9 cellular contexts compared by ENCODE assay signal in genomic region chr12:122889658-122890561, GRCh38. TPM values are rescaled to one million over a fixed set of nuclear protein-coding genes. Genes with fewer than 3 reads are reported as not detected.
DNase-seq lines count a peak whose midpoint lies in the region; TF ChIP-seq lines count a peak whose summit lies in the region.
"Had no signal": no experiment of that assay in that cellular context is flagged by ENCODE, and none has a peak within 500 bp of the region (broad histone marks: within the 10 kb centered on the region; RNA-seq: fewer than 3 reads in every experiment).

No MANE protein-coding gene starts in this region.

- no peak for TF ChIP-seq POLR2A in stomach (IDR thresholded peaks at IDR 0.05)

- H3K9me3 ChIP-seq in left ventricle myocardium inferior (replicated peaks) (no peaks in the 10 kb centered on the region), stomach (no peaks in the 10 kb centered on the region)
- H3K9me3 ChIP-seq: SJSA1 had no signal

- intact Hi-C loops in activated CD4-positive, alpha-beta memory T cell treated with anti-CD3 and anti-CD28 coated beads for 36 hours (cut with micrococcal nuclease), result loop anchor here (2.0 to 10.0 kb wide), 5 partner anchors 85 to 825 kb away; partner anchors contain the start of genes ATP6V0A2, MPHOSPH9, MTRFR and OGFOD2
- intact Hi-C loops in left ventricle myocardium inferior (cut with micrococcal nuclease) (no loop called here), stomach (cut with DNase I; ENCODE audit: low total_unique reads) (no loop called here)

- H3K27ac Mint-ChIP-seq in activated CD4-positive, alpha-beta memory T cell treated with anti-CD3 and anti-CD28 coated beads, Interleukin-2, amount 10 ng/mL, durations not matched to agents 7 days and 5 days, result peak overlapping the region; percentile 48
- H3K27ac Mint-ChIP-seq in activated CD4-positive, alpha-beta memory T cell treated with anti-CD3 and anti-CD28 coated beads for 36 hours, result no peak overlapping the region

- no peaks in the 10 kb centered on the region for H3K9me3 Mint-ChIP-seq in activated CD4-positive, alpha-beta memory T cell treated with anti-CD3 and anti-CD28 coated beads, Interleukin-2, amount 10 ng/mL, durations not matched to agents 7 days and 5 days
- no peaks in the 10 kb centered on the region for H3K9me3 Mint-ChIP-seq in activated CD4-positive, alpha-beta memory T cell treated with anti-CD3 and anti-CD28 coated beads for 36 hours

- peaks cover 13% of the 10 kb centered on the region for H3K36me3 Mint-ChIP-seq in activated CD4-positive, alpha-beta memory T cell treated with anti-CD3 and anti-CD28 coated beads, Interleukin-2, amount 10 ng/mL, durations not matched to agents 7 days and 5 days (ENCODE audit: low read depth)
- H3K36me3 Mint-ChIP-seq in activated CD4-positive, alpha-beta memory T cell treated with anti-CD3 and anti-CD28 coated beads for 36 hours, result no peaks in the 10 kb centered on the region

- H3K36me3 ChIP-seq in left ventricle myocardium inferior, result no peaks in the 10 kb centered on the region
- H3K36me3 ChIP-seq in stomach, result no peaks in the 10 kb centered on the region

- 61 to 70% (median 62%) methylated on average over 19 of the region's 19 CpGs for WGBS in stomach, 5 donors

- no peak for DNase-seq in activated CD4-positive, alpha-beta memory T cell treated with anti-CD3 and anti-CD28 coated beads, Interleukin-2, amount 10 ng/mL, durations not matched to agents 7 days and 5 days
- no peak for DNase-seq in activated CD4-positive, alpha-beta memory T cell treated with anti-CD3 and anti-CD28 coated beads for 36 hours
- DNase-seq in UCSD-AML1 (lab: John Stamatoyannopoulos, UW; ENCODE audit: unreplicated experiment) (peak; percentile 58), left ventricle myocardium inferior (no peak), stomach (no peak), NCI-H1436 (lab: John Stamatoyannopoulos, UW) (no peak), NCI-H2171 treated with DMSO at 0.1 percent for 48 hours (lab: John Stamatoyannopoulos, UW) (no peak), retina (no peak)

- H3K4me3 ChIP-seq in left ventricle myocardium inferior, result no peak overlapping the region
- H3K4me3 ChIP-seq in stomach, result peak overlapping the region in 1 of 4 donors; percentile 25
- H3K4me3 ChIP-seq: SJSA1 had no signal

- CTCF ChIA-PET in activated CD4-positive, alpha-beta memory T cell treated with anti-CD3 and anti-CD28 coated beads, Interleukin-2, amount 10 ng/mL, durations not matched to agents 7 days and 5 days (lab: Charles Lee), result interaction anchor here (2.4 kb wide), 1 partner anchor 8 kb away, joined by 11 read pairs; no protein-coding TSS in a partner anchor
- CTCF ChIA-PET in activated CD4-positive, alpha-beta memory T cell treated with anti-CD3 and anti-CD28 coated beads for 36 hours (lab: Charles Lee), result interaction anchor here (0.6 to 2.0 kb wide), 3 partner anchors 10 to 1906 kb away, joined by 3 to 6 read pairs (median 3); no protein-coding TSS in a partner anchor

- H3K27ac ChIP-seq in left ventricle myocardium inferior (replicated peaks) (peak overlapping the region; percentile 93), stomach (peak overlapping the region; percentile 81 to 99 (median 97))
- H3K27ac ChIP-seq: SJSA1 had no signal

- peaks cover 95% of the 10 kb centered on the region for H3K4me1 ChIP-seq in left ventricle myocardium inferior
- H3K4me1 ChIP-seq in stomach, result peaks cover 87 to 97% (median 92%) of the 10 kb centered on the region in 4 donors

- peak overlapping the region; percentile 26 for H3K4me3 Mint-ChIP-seq in activated CD4-positive, alpha-beta memory T cell treated with anti-CD3 and anti-CD28 coated beads, Interleukin-2, amount 10 ng/mL, durations not matched to agents 7 days and 5 days
- H3K4me3 Mint-ChIP-seq in activated CD4-positive, alpha-beta memory T cell treated with anti-CD3 and anti-CD28 coated beads for 36 hours, result no peak overlapping the region

- H3K27me3 ChIP-seq in left ventricle myocardium inferior (ENCODE audit: low read depth) (no peaks in the 10 kb centered on the region), stomach (no peaks in the 10 kb centered on the region)
- H3K27me3 ChIP-seq: SJSA1 had no signal

- POLR2A ChIA-PET in activated CD4-positive, alpha-beta memory T cell treated with anti-CD3 and anti-CD28 coated beads, Interleukin-2, amount 10 ng/mL, durations not matched to agents 7 days and 5 days (lab: Charles Lee), result interaction anchor here (1.6 to 11.5 kb wide), 7 partner anchors 9 to 343 kb away, joined by 4 to 136 read pairs (median 8); partner anchors contain the start of genes MPHOSPH9, MTRFR, OGFOD2 and VPS37B
- POLR2A ChIA-PET in activated CD4-positive, alpha-beta memory T cell treated with anti-CD3 and anti-CD28 coated beads for 36 hours (lab: Charles Lee), result interaction anchor here (0.6 kb wide), 1 partner anchor 494 kb away, joined by 3 read pairs; the partner anchor contains the start of gene KMT5A

- peaks cover 75% of the 10 kb centered on the region for H3K4me1 Mint-ChIP-seq in activated CD4-positive, alpha-beta memory T cell treated with anti-CD3 and anti-CD28 coated beads, Interleukin-2, amount 10 ng/mL, durations not matched to agents 7 days and 5 days
- peaks cover 78% of the 10 kb centered on the region for H3K4me1 Mint-ChIP-seq in activated CD4-positive, alpha-beta memory T cell treated with anti-CD3 and anti-CD28 coated beads for 36 hours (ENCODE audit: low read depth)

- H3K27me3 Mint-ChIP-seq in activated CD4-positive, alpha-beta memory T cell treated with anti-CD3 and anti-CD28 coated beads, Interleukin-2, amount 10 ng/mL, durations not matched to agents 7 days and 5 days, result no peaks in the 10 kb centered on the region
- peaks cover 3% of the 10 kb centered on the region for H3K27me3 Mint-ChIP-seq in activated CD4-positive, alpha-beta memory T cell treated with anti-CD3 and anti-CD28 coated beads for 36 hours

- no peak for TF ChIP-seq EP300 in stomach (IDR thresholded peaks at IDR 0.05)

- TF ChIP-seq CTCF in left ventricle myocardium inferior (IDR thresholded peaks at IDR 0.05; ENCODE audit: borderline replicate concordance), result no peak
- no peak for TF ChIP-seq CTCF in stomach (IDR thresholded peaks at IDR 0.05)

RNA-seq across cellular contexts. Expression of gene VPS37B, which starts 6.0 kb away (rescaled TPM):
- total RNA-seq in activated CD4-positive, alpha-beta memory T cell treated with anti-CD3 and anti-CD28 coated beads, Interleukin-2, amount 10 ng/mL, durations not matched to agents 7 days and 5 days, result 10 to 100 TPM; 27.1 to 27.7 TPM
- 10 to 100 TPM in 1 of 2 experiments, 1 to 10 TPM in 1; 10.0 to 10.4 TPM for total RNA-seq in activated CD4-positive, alpha-beta memory T cell treated with anti-CD3 and anti-CD28 coated beads for 36 hours
- total RNA-seq in left ventricle myocardium inferior (13.3 TPM), stomach (100 to 1,000 TPM in 1 of 5 donors, 10 to 100 TPM in 4; 13.4 to 105 (median 68.5) TPM)
- polyA plus RNA-seq in stomach, result 10 to 100 TPM; 31.3 to 44.0 (median 37.1) TPM

RNA-seq across cellular contexts. Expression of gene HIP1R, which starts 54.7 kb away (rescaled TPM):
- total RNA-seq in activated CD4-positive, alpha-beta memory T cell treated with anti-CD3 and anti-CD28 coated beads, Interleukin-2, amount 10 ng/mL, durations not matched to agents 7 days and 5 days, result 10 to 100 TPM; 23.4 to 24.7 TPM
- 10 to 100 TPM; 19.3 to 22.2 TPM for total RNA-seq in activated CD4-positive, alpha-beta memory T cell treated with anti-CD3 and anti-CD28 coated beads for 36 hours
- total RNA-seq in left ventricle myocardium inferior (11.2 TPM), stomach (100 to 1,000 TPM in 4 of 5 donors, 10 to 100 TPM in 1; 67.6 to 395 (median 160) TPM)
- 10 to 100 TPM; 52.1 to 69.6 (median 68.8) TPM for polyA plus RNA-seq in stomach
